ENCODE assay signal across 1 cellular context in genomic region chr6:11309947-11310665, GRCh38.
TF ChIP-seq lines count a peak whose summit lies in the region.

No MANE protein-coding gene starts in this region.

TF ChIP-seq in IMR-90, 13 proteins besides CTCF, POLR2A, EP300 and RAD21 (continued from another document):
- TF ChIP-seq RFX5 (IDR thresholded peaks at IDR 0.05; ENCODE audit: low read depth, low read length) (no peak), MAZ (IDR thresholded peaks at IDR 0.05; ENCODE audit: borderline replicate concordance, low read depth, low read length) (no peak), NFE2L2 (IDR thresholded peaks at IDR 0.05; ENCODE audit: low read depth, low read length) (no peak), MAFK (IDR thresholded peaks at IDR 0.05; ENCODE audit: low read depth, low read length) (no peak)
